8 cellular contexts compared by ENCODE assay signal in genomic region chr22:25774575-25775026, GRCh38. TPM values are rescaled to one million over a fixed set of nuclear protein-coding genes. Genes with fewer than 3 reads are reported as not detected.
DNase-seq lines count a peak whose midpoint lies in the region; ATAC-seq and TF ChIP-seq lines count a peak whose summit lies in the region.

No MANE protein-coding gene starts in this region.

- H2AK5ac ChIP-seq in H9 (ENCODE audit: insufficient read length, low read length) = no peak overlapping the region

- no peak overlapping the region for H2BK15ac ChIP-seq in H9 (ENCODE audit: low read depth, low read length)

- H2BK120ac ChIP-seq in H9 (ENCODE audit: low read depth, low read length, poor library complexity, severe bottlenecking) = no peak overlapping the region

- no peaks in the 10 kb centered on the region for H4K20me1 ChIP-seq in H9 (ENCODE audit: control insufficient read depth, insufficient read depth, insufficient read length)

- H3K4me3 Mint-ChIP-seq in Caco-2 (ENCODE audit: unreplicated experiment) = no peak overlapping the region
- no peak overlapping the region for H3K4me3 Mint-ChIP-seq in H9
- no peak overlapping the region for H3K4me3 Mint-ChIP-seq in activated naive CD8-positive, alpha-beta T cell treated with anti-CD3 and anti-CD28 coated beads, Interleukin-2, amount 50 U/mL, for 24 hours
- H3K4me3 Mint-ChIP-seq in activated CD4-positive, alpha-beta T cell treated with anti-CD3 and anti-CD28 coated beads, Interleukin-2, amount 10 ng/mL, durations not matched to agents 24 days and 14 days = no peak overlapping the region

- H3K4me2 ChIP-seq in H9 (ENCODE audit: insufficient read depth, insufficient read length, low read length) = no peak overlapping the region

- H2BK12ac ChIP-seq in H9 (ENCODE audit: insufficient read length, low read depth, low read length) = no peak overlapping the region

- no peak overlapping the region for H3K56ac ChIP-seq in H9 (ENCODE audit: insufficient read length, low read depth, low read length)

- DNase-seq in Caco-2 (peak in 1 of 2 experiments; percentile 29), H9 (peak; percentile 65), pons (ENCODE audit: low spot score) (no peak), foreskin melanocyte (no peak)
- DNase-seq in activated naive CD8-positive, alpha-beta T cell treated with anti-CD3 and anti-CD28 coated beads, Interleukin-2, amount 50 U/mL, for 24 hours = peak; percentile 20
- no peak for DNase-seq in activated CD4-positive, alpha-beta T cell treated with anti-CD3 and anti-CD28 coated beads, Interleukin-2, amount 10 ng/mL, durations not matched to agents 24 days and 14 days

- no peaks in the 10 kb centered on the region for H3K9me3 Mint-ChIP-seq in Caco-2 (ENCODE audit: unreplicated experiment)
- H3K9me3 Mint-ChIP-seq in H9 = no peaks in the 10 kb centered on the region
- H3K9me3 Mint-ChIP-seq in activated naive CD8-positive, alpha-beta T cell treated with anti-CD3 and anti-CD28 coated beads, Interleukin-2, amount 50 U/mL, for 24 hours = no peaks in the 10 kb centered on the region
- H3K9me3 Mint-ChIP-seq in activated CD4-positive, alpha-beta T cell treated with anti-CD3 and anti-CD28 coated beads, Interleukin-2, amount 10 ng/mL, durations not matched to agents 24 days and 14 days = peaks cover 10% of the 10 kb centered on the region

- no peaks in the 10 kb centered on the region for H3K79me2 ChIP-seq in H9 (ENCODE audit: insufficient read depth, low read length)

- no peak overlapping the region for H4K91ac ChIP-seq in H9 (ENCODE audit: insufficient read length, low read depth, low read length)

- no peaks in the 10 kb centered on the region for H3K9me3 ChIP-seq in Caco-2
- no peaks in the 10 kb centered on the region for H3K9me3 ChIP-seq in H9 (ENCODE audit: control insufficient read depth, low read depth, low read length)
- H3K9me3 ChIP-seq in liver (ENCODE audit: control insufficient read depth in 4 of 4, low read length in 3 of 4) = no peaks in the 10 kb centered on the region

- no peak overlapping the region for H3K4ac ChIP-seq in H9 (ENCODE audit: low read depth, low read length)

- no peak overlapping the region for H3T11ph ChIP-seq in H9 (ENCODE audit: low read length)

- peaks cover 3% of the 10 kb centered on the region for H3K27me3 Mint-ChIP-seq in Caco-2 (ENCODE audit: insufficient read depth, unreplicated experiment)
- peaks cover 2% of the 10 kb centered on the region for H3K27me3 Mint-ChIP-seq in H9 (ENCODE audit: low read depth)
- peaks cover 6% of the 10 kb centered on the region for H3K27me3 Mint-ChIP-seq in activated naive CD8-positive, alpha-beta T cell treated with anti-CD3 and anti-CD28 coated beads, Interleukin-2, amount 50 U/mL, for 24 hours
- no peaks in the 10 kb centered on the region for H3K27me3 Mint-ChIP-seq in activated CD4-positive, alpha-beta T cell treated with anti-CD3 and anti-CD28 coated beads, Interleukin-2, amount 10 ng/mL, durations not matched to agents 24 days and 14 days

- no peak overlapping the region for H2AFZ ChIP-seq in H9 (ENCODE audit: low read length)

- no peaks in the 10 kb centered on the region for H3K23me2 ChIP-seq in H9 (ENCODE audit: insufficient read length, low read depth, low read length, poor library complexity, severe bottlenecking)

- no TSS peak for BruUV-seq in Caco-2 (replicated peaks; lab: Mats Ljungman, UMichigan)

- no peak overlapping the region for H3K18ac ChIP-seq in H9 (ENCODE audit: insufficient read length, low read depth, low read length)

- no peaks in the 10 kb centered on the region for H3K4me1 ChIP-seq in Caco-2
- H3K4me1 ChIP-seq in H9 (ENCODE audit: insufficient read depth, low read length) = no peaks in the 10 kb centered on the region
- H3K4me1 ChIP-seq in liver (ENCODE audit: control insufficient read depth in 4 of 4, insufficient read depth in 4 of 4, low read length in 3 of 4) = no peaks in the 10 kb centered on the region

- intact Hi-C loops in Caco-2 (cut with micrococcal nuclease; ENCODE audit: unreplicated experiment) = loop anchor here (5.0 kb wide), 3 partner anchors 72 to 537 kb away; no protein-coding TSS in a partner anchor
- intact Hi-C loops in activated CD4-positive, alpha-beta T cell treated with anti-CD3 and anti-CD28 coated beads, Interleukin-2, amount 10 ng/mL, durations not matched to agents 24 days and 14 days (cut with micrococcal nuclease) = loop anchor here (5.0 kb wide), 5 partner anchors 37 to 558 kb away; no protein-coding TSS in a partner anchor

- H3K36me3 Mint-ChIP-seq in Caco-2 (ENCODE audit: insufficient read depth, unreplicated experiment) (no peaks in the 10 kb centered on the region), H9 (ENCODE audit: insufficient read depth in 1 of 3, low read depth in 3 of 3) (no peaks in the 10 kb centered on the region)
- H3K36me3 Mint-ChIP-seq in activated naive CD8-positive, alpha-beta T cell treated with anti-CD3 and anti-CD28 coated beads, Interleukin-2, amount 50 U/mL, for 24 hours (ENCODE audit: low read depth) = no peaks in the 10 kb centered on the region
- H3K36me3 Mint-ChIP-seq in activated CD4-positive, alpha-beta T cell treated with anti-CD3 and anti-CD28 coated beads, Interleukin-2, amount 10 ng/mL, durations not matched to agents 24 days and 14 days (ENCODE audit: low read depth) = peaks cover 4% of the 10 kb centered on the region

- ATAC-seq in activated naive CD8-positive, alpha-beta T cell treated with anti-CD3 and anti-CD28 coated beads, Interleukin-2, amount 50 U/mL, for 24 hours = peak; percentile 16
- ATAC-seq in GM19397 (IDR thresholded peaks at IDR 0.05; ENCODE audit: unreplicated experiment) = no peak

- H2BK20ac ChIP-seq in H9 (ENCODE audit: low read depth, low read length, poor library complexity, severe bottlenecking) = no peak overlapping the region

- WGBS in H9 (ENCODE audit: extremely low coverage, insufficient read length, low lambda C conversion rate) = no CpG with 5 or more reads among the region's 12 CpGs
- 51% methylated on average over 12 of the region's 12 CpGs for WGBS in liver

- H3K79me1 ChIP-seq in H9 (ENCODE audit: insufficient read depth, low read depth, low read length, poor library complexity, severe bottlenecking) = no peaks in the 10 kb centered on the region

- H3K14ac ChIP-seq in H9 (ENCODE audit: insufficient read depth, low read length) = no peak overlapping the region

- H4K8ac ChIP-seq in H9 (replicated peaks; ENCODE audit: insufficient read length, low read depth, low read length) = no peak overlapping the region

- H3K27ac ChIP-seq in H9 (ENCODE audit: insufficient read length, low read depth, low read length) (no peak overlapping the region), liver (ENCODE audit: low read depth in 1 of 2, low read length in 2 of 2) (no peak overlapping the region)

- peak; percentile 10 to 22 for TF ChIP-seq RAD21 in liver (IDR thresholded peaks at IDR 0.05)

- no peak overlapping the region for H4K5ac ChIP-seq in H9 (ENCODE audit: insufficient read length, low read depth, low read length)

- H3K4me3 ChIP-seq in Caco-2 (ENCODE audit: low read depth, low read length) (no peak overlapping the region), liver (ENCODE audit: low read depth in 1 of 3, low read length in 3 of 3) (no peak overlapping the region)

- H3K4me1 Mint-ChIP-seq in Caco-2 (ENCODE audit: low read depth, unreplicated experiment) (peaks cover 4% of the 10 kb centered on the region), H9 (peaks cover 5 to 9% of the 10 kb centered on the region in 2 experiments)
- peaks cover 15% of the 10 kb centered on the region for H3K4me1 Mint-ChIP-seq in activated naive CD8-positive, alpha-beta T cell treated with anti-CD3 and anti-CD28 coated beads, Interleukin-2, amount 50 U/mL, for 24 hours
- peaks cover 19% of the 10 kb centered on the region for H3K4me1 Mint-ChIP-seq in activated CD4-positive, alpha-beta T cell treated with anti-CD3 and anti-CD28 coated beads, Interleukin-2, amount 10 ng/mL, durations not matched to agents 24 days and 14 days

- H3K36me3 ChIP-seq in Caco-2 (ENCODE audit: control insufficient read depth, insufficient read depth, low read length) (no peaks in the 10 kb centered on the region), liver (ENCODE audit: control insufficient read depth in 4 of 4, insufficient read depth in 3 of 4, low read depth in 1 of 4, low read length in 3 of 4) (no peaks in the 10 kb centered on the region)

- no peak overlapping the region for H2BK5ac ChIP-seq in H9 (ENCODE audit: insufficient read length, low read length)

- H3K27me3 ChIP-seq in Caco-2 (replicated peaks; ENCODE audit: control insufficient read depth, insufficient read depth, low read length) (no peaks in the 10 kb centered on the region), H9 (ENCODE audit: insufficient read depth, low read length) (no peaks in the 10 kb centered on the region), liver (ENCODE audit: control insufficient read depth in 4 of 4, insufficient read depth in 4 of 4, low read length in 3 of 4) (no peaks in the 10 kb centered on the region)

- no peak overlapping the region for H3K23ac ChIP-seq in H9 (ENCODE audit: insufficient read length, low read depth, low read length)

- no peak overlapping the region for H3K9ac ChIP-seq in H9 (ENCODE audit: extremely low read depth, insufficient read length, low read length)
- no peak overlapping the region for H3K9ac ChIP-seq in liver (ENCODE audit: low read depth in 1 of 2, low read length in 2 of 2)

- TF ChIP-seq CTCF in Caco-2 (IDR thresholded peaks at IDR 0.05; ENCODE audit: insufficient read depth in 1 of 2, low read depth in 1 of 2, low read length in 1 of 2, severe bottlenecking in 1 of 2, unreplicated experiment in 1 of 2) = peak; percentile 51 to 56
- TF ChIP-seq CTCF in H9 (conservative IDR thresholded peaks at IDR 0.05) = peak; percentile 86
- no peak for TF ChIP-seq CTCF in liver (IDR thresholded peaks at IDR 0.05; ENCODE audit: low read depth, low read length, missing input control)

- CTCF ChIA-PET in Caco-2 (lab: Charles Lee) = interaction anchor here (0.5 kb wide), 1 partner anchor 231 kb away, joined by 3 read pairs; no protein-coding TSS in a partner anchor

- H3K27ac Mint-ChIP-seq in Caco-2 (ENCODE audit: unreplicated experiment) = no peak overlapping the region
- H3K27ac Mint-ChIP-seq in H9 = no peak overlapping the region
- H3K27ac Mint-ChIP-seq in activated naive CD8-positive, alpha-beta T cell treated with anti-CD3 and anti-CD28 coated beads, Interleukin-2, amount 50 U/mL, for 24 hours = no peak overlapping the region
- H3K27ac Mint-ChIP-seq in activated CD4-positive, alpha-beta T cell treated with anti-CD3 and anti-CD28 coated beads, Interleukin-2, amount 10 ng/mL, durations not matched to agents 24 days and 14 days = no peak overlapping the region

- POLR2A ChIA-PET in Caco-2 (lab: Charles Lee) = no interaction called here

TF ChIP-seq in liver, 16 proteins besides CTCF, POLR2A, EP300 and RAD21 (continues in another document):
- no peak for TF ChIP-seq SP1 (IDR thresholded peaks at IDR 0.05)
- no peak for TF ChIP-seq FOXA2 (IDR thresholded peaks at IDR 0.05)
- TF ChIP-seq JUND (IDR thresholded peaks at IDR 0.05) = no peak
- no peak for TF ChIP-seq FOXA1 (IDR thresholded peaks at IDR 0.05)
- TF ChIP-seq YY1 (IDR thresholded peaks at IDR 0.05) = no peak

RNA-seq across cellular contexts. Expression of gene MYO18B, which starts 32.6 kb away (rescaled TPM):
- total RNA-seq in Caco-2 (2022) = 0.07 TPM in 2 replicates
- total RNA-seq in H9 (2021) = 0.26 and 0.46 TPM in 2 replicates
- total RNA-seq in liver = 1 to 10 TPM in 1 of 2 donors, under 1 TPM in 1; under 0.01 to 4.2 TPM
- under 1 TPM in 1 of 2 donors, not detected in 1; 0.02 TPM for polyA plus RNA-seq in liver
- 0.40 and 0.49 TPM in 2 replicates for total RNA-seq in activated CD4-positive, alpha-beta T cell treated with anti-CD3 and anti-CD28 coated beads, Interleukin-2, amount 10 ng/mL, durations not matched to agents 24 days and 14 days

Comparison
In these comparisons a context has a peak if more than half of its experiments do, and no peak if none do; other contexts are left out.
1. DNase-seq: peak in H9 (single experiment) and activated naive CD8-positive, alpha-beta T cell treated with anti-CD3 and anti-CD28 coated beads, Interleukin-2, amount 50 U/mL, for 24 hours (single experiment); none in pons (single experiment), activated CD4-positive, alpha-beta T cell treated with anti-CD3 and anti-CD28 coated beads, Interleukin-2, amount 10 ng/mL, durations not matched to agents 24 days and 14 days (single experiment) and foreskin melanocyte (single experiment).